In genomic region chr2:204015118-204015842, GRCh38 we compare ENCODE assay signal across 22 cellular contexts.
DNase-seq lines count a peak whose midpoint lies in the region; ATAC-seq, FAIRE-seq and TF ChIP-seq lines count a peak whose summit lies in the region.
"Had no signal": no experiment of that assay in that cellular context is flagged by ENCODE, and none has a peak within 500 bp of the region (broad histone marks: within the 10 kb centered on the region; RNA-seq: fewer than 3 reads in every experiment).

No MANE protein-coding gene starts in this region.

- H3K18ac ChIP-seq in mesendoderm (ENCODE audit: low read length), result no peak overlapping the region

- TF ChIP-seq CTCF in HepG2 (CRISPR knock-in tag; IDR thresholded peaks at IDR 0.05) (no peak), right lobe of liver (IDR thresholded peaks at IDR 0.05) (no peak), esophagus muscularis mucosa (IDR thresholded peaks at IDR 0.05) (no peak)

- POLR2A ChIA-PET in HepG2 (lab: Yijun Ruan, JAX), result no interaction called here
- POLR2A ChIA-PET in activated CD4-positive, alpha-beta memory T cell treated with anti-CD3 and anti-CD28 coated beads, Interleukin-2, amount 10 ng/mL, durations not matched to agents 7 days and 5 days (lab: Charles Lee), result interaction anchor here (1.0 to 2.7 kb wide), 7 partner anchors 10 to 147 kb away, joined by 3 to 14 read pairs (median 4); no protein-coding TSS in a partner anchor

- H4K20me1 ChIP-seq in HepG2 (ENCODE audit: insufficient read depth, low read length), result no peaks in the 10 kb centered on the region

- intact Hi-C loops in HepG2 (cut with micrococcal nuclease; ENCODE audit: unreplicated experiment), result no loop called here
- intact Hi-C loops in right lobe of liver (cut with DNase I), result no loop called here
- intact Hi-C loops in esophagus muscularis mucosa (cut with DNase I), result no loop called here

- no peak overlapping the region for H3K56ac ChIP-seq in mesendoderm (ENCODE audit: low read length)

- no TSS peak for BruUV-seq in HepG2 (replicated peaks; lab: Mats Ljungman, UMichigan)

- H4K5ac ChIP-seq in mesendoderm (ENCODE audit: low read length), result no peak overlapping the region

- H2AK5ac ChIP-seq in mesendoderm (ENCODE audit: low read length), result no peak overlapping the region

- TF ChIP-seq POLR2A in HepG2 (IDR thresholded peaks at IDR 0.05; ENCODE audit: insufficient read depth in 1 of 2, low read depth in 2 of 2, low read length in 2 of 2) (no peak), right lobe of liver (IDR thresholded peaks at IDR 0.05) (no peak), esophagus muscularis mucosa (IDR thresholded peaks at IDR 0.05; ENCODE audit: low read depth) (no peak)

- H3K4ac ChIP-seq in mesendoderm (ENCODE audit: low read depth, low read length), result no peak overlapping the region

- H3K4me3 Mint-ChIP-seq in activated CD4-positive, alpha-beta memory T cell treated with anti-CD3 and anti-CD28 coated beads, Interleukin-2, amount 10 ng/mL, durations not matched to agents 7 days and 5 days, result no peak overlapping the region

- H3K27ac ChIP-seq in HepG2 (ENCODE audit: extremely low read length, insufficient read depth, low read length) (no peak overlapping the region), right lobe of liver (no peak overlapping the region), mesendoderm (ENCODE audit: low read depth, low read length) (no peak overlapping the region), esophagus muscularis mucosa (replicated peaks in 1 of 4) (no peak overlapping the region)
- H3K27ac ChIP-seq: GM23248, left ventricle myocardium inferior, prostate gland, SJSA1, tibial nerve had no signal

- H3K27ac Mint-ChIP-seq in activated CD4-positive, alpha-beta memory T cell treated with anti-CD3 and anti-CD28 coated beads, Interleukin-2, amount 10 ng/mL, durations not matched to agents 7 days and 5 days, result peak overlapping the region; percentile 58

- H3K27me3 ChIP-seq in HepG2 (ENCODE audit: control insufficient read depth in 1 of 2, insufficient read depth in 2 of 2, low read length in 2 of 2) (no peaks in the 10 kb centered on the region), right lobe of liver (no peaks in the 10 kb centered on the region), mesendoderm (ENCODE audit: insufficient read depth, low read length, poor library complexity) (no peaks in the 10 kb centered on the region), esophagus muscularis mucosa (no peaks in the 10 kb centered on the region)
- H3K27me3 ChIP-seq: SJSA1, tibial nerve had no signal

- H2AFZ ChIP-seq in HepG2 (ENCODE audit: low read length), result no peak overlapping the region
- H2AFZ ChIP-seq: GM23248 had no signal

- H4K8ac ChIP-seq in mesendoderm (ENCODE audit: low read depth, low read length), result no peak overlapping the region

- H3K9me3 ChIP-seq in HepG2 (ENCODE audit: low read length) (no peaks in the 10 kb centered on the region), right lobe of liver (no peaks in the 10 kb centered on the region), esophagus muscularis mucosa (no peaks in the 10 kb centered on the region)
- H3K9me3 ChIP-seq: left ventricle myocardium inferior, prostate gland, SJSA1, tibial nerve had no signal

- no peak overlapping the region for H2BK5ac ChIP-seq in mesendoderm (ENCODE audit: low read length)

- no peaks in the 10 kb centered on the region for H3K27me3 Mint-ChIP-seq in activated CD4-positive, alpha-beta memory T cell treated with anti-CD3 and anti-CD28 coated beads, Interleukin-2, amount 10 ng/mL, durations not matched to agents 7 days and 5 days

- TF ChIP-seq EP300 in HepG2 (IDR thresholded peaks at IDR 0.05; ENCODE audit: low read depth in 2 of 2, low read length in 2 of 2), result no peak
- TF ChIP-seq EP300 in HepG2 (CRISPR knock-in tag; IDR thresholded peaks at IDR 0.05; ENCODE audit: borderline replicate concordance), result no peak
- TF ChIP-seq EP300 in esophagus muscularis mucosa (IDR thresholded peaks at IDR 0.05), result no peak

- H3K4me3 ChIP-seq in HepG2 (replicated peaks in 1 of 3; ENCODE audit: insufficient read depth in 1 of 3, low read depth in 2 of 3, low read length in 3 of 3) (no peak overlapping the region), right lobe of liver (no peak overlapping the region), mesendoderm (ENCODE audit: low read length) (no peak overlapping the region), esophagus muscularis mucosa (no peak overlapping the region)
- H3K4me3 ChIP-seq: GM23248, left ventricle myocardium inferior, prostate gland, SJSA1, tibial nerve had no signal

- CTCF ChIA-PET in HepG2 (lab: Yijun Ruan, JAX; ENCODE audit: low intra/inter-chr PET ratio, low total read pairs), result no interaction called here
- CTCF ChIA-PET in activated CD4-positive, alpha-beta memory T cell treated with anti-CD3 and anti-CD28 coated beads, Interleukin-2, amount 10 ng/mL, durations not matched to agents 7 days and 5 days (lab: Charles Lee), result interaction anchor here (1.3 to 1.4 kb wide), 2 partner anchors 9 to 22 kb away, joined by 4 to 5 read pairs; no protein-coding TSS in a partner anchor

- H3K4me1 ChIP-seq in HepG2 (ENCODE audit: insufficient read depth, low read length) (no peaks in the 10 kb centered on the region), right lobe of liver (no peaks in the 10 kb centered on the region), mesendoderm (ENCODE audit: control insufficient read depth, low read depth, low read length) (no peaks in the 10 kb centered on the region), esophagus muscularis mucosa (no peaks in the 10 kb centered on the region)
- H3K4me1 ChIP-seq: prostate gland, SJSA1 had no signal

- H3K36me3 ChIP-seq in HepG2 (replicated peaks in 1 of 2; ENCODE audit: control insufficient read depth in 1 of 2, insufficient read depth in 2 of 2, low read length in 2 of 2), result no peaks in the 10 kb centered on the region
- H3K36me3 ChIP-seq in right lobe of liver, result no peaks in the 10 kb centered on the region
- H3K36me3 ChIP-seq in mesendoderm (ENCODE audit: control insufficient read depth, insufficient read depth, low read length), result no peaks in the 10 kb centered on the region
- no peaks in the 10 kb centered on the region for H3K36me3 ChIP-seq in esophagus muscularis mucosa
- H3K36me3 ChIP-seq: left ventricle myocardium inferior, prostate gland, SJSA1, tibial nerve had no signal

- no peak overlapping the region for H3K23ac ChIP-seq in mesendoderm (ENCODE audit: low read length)

- peaks cover 22% of the 10 kb centered on the region for H3K9me3 Mint-ChIP-seq in activated CD4-positive, alpha-beta memory T cell treated with anti-CD3 and anti-CD28 coated beads, Interleukin-2, amount 10 ng/mL, durations not matched to agents 7 days and 5 days

- H2BK120ac ChIP-seq in mesendoderm (ENCODE audit: low read depth, low read length), result no peak overlapping the region

- 18% methylated on average over 8 of the region's 8 CpGs for WGBS in HepG2 (ENCODE audit: low lambda C conversion rate)
- WGBS in right lobe of liver (ENCODE audit: insufficient coverage, low coverage, low lambda C conversion rate, missing lambda C conversion rate), result 59% methylated on average over 8 of the region's 8 CpGs
- WGBS in mesendoderm (ENCODE audit: extremely low coverage, insufficient coverage, low lambda C conversion rate), result no CpG with 5 or more reads among the region's 8 CpGs
- WGBS in esophagus muscularis mucosa, result 87% methylated on average over 8 of the region's 8 CpGs

- TF ChIP-seq RAD21 in HepG2 (CRISPR knock-in tag; IDR thresholded peaks at IDR 0.05), result no peak

- H2BK15ac ChIP-seq in mesendoderm (replicated peaks; ENCODE audit: low read depth), result no peak overlapping the region

- H3K36me3 Mint-ChIP-seq in activated CD4-positive, alpha-beta memory T cell treated with anti-CD3 and anti-CD28 coated beads, Interleukin-2, amount 10 ng/mL, durations not matched to agents 7 days and 5 days (ENCODE audit: low read depth), result peaks cover 16% of the 10 kb centered on the region

- peak; percentile 22 to 31 for ATAC-seq in activated CD4-positive, CD25-positive, alpha-beta regulatory T cell treated with anti-CD3 and anti-CD28 coated beads, Interleukin-2, amount 50 U/mL, for 24 hours
- ATAC-seq in HepG2 (no peak), right lobe of liver (no peak)

- H3K79me2 ChIP-seq in HepG2 (ENCODE audit: insufficient read depth, low read length), result no peaks in the 10 kb centered on the region
- no peaks in the 10 kb centered on the region for H3K79me2 ChIP-seq in mesendoderm (ENCODE audit: control insufficient read depth, insufficient read depth, low read length)

- H3K9ac ChIP-seq in HepG2 (ENCODE audit: insufficient read depth, low read depth, low read length) (no peak overlapping the region), mesendoderm (ENCODE audit: low read length) (no peak overlapping the region)
- H3K9ac ChIP-seq: GM23248 had no signal

- in situ Hi-C loops in HepG2 (cut with HindIII; ENCODE audit: extremely low pct_ligation_motif_present, low pct_unique_long_range_greater_than_20kb), result no loop called here

- H3K79me1 ChIP-seq in mesendoderm (ENCODE audit: low read length), result no peaks in the 10 kb centered on the region

- DNase-seq in activated CD4-positive, CD25-positive, alpha-beta regulatory T cell treated with anti-CD3 and anti-CD28 coated beads, Interleukin-2, amount 50 U/mL, for 72 hours, result no peak
- DNase-seq in HepG2 (ENCODE audit: low spot score) (no peak), right lobe of liver (no peak), mesendoderm (peak; percentile 40), esophagus muscularis mucosa (ENCODE audit: extremely low spot score) (no peak), DMS153 (lab: John Stamatoyannopoulos, UW) (no peak)
- peak; percentile 35 for DNase-seq in activated CD4-positive, alpha-beta memory T cell treated with anti-CD3 and anti-CD28 coated beads, Interleukin-2, amount 10 ng/mL, durations not matched to agents 7 days and 5 days
- DNase-seq: 8988T; cerebellar nuclear complex; GM23248; islet precursor cell; Kasumi-1; left ventricle myocardium inferior; NCI-H146; NCI-H446 treated with DMSO at 0.1 percent for 48 hours; NCI-H82; RPMI8226; stimulated activated CD4-positive, alpha-beta T cell treated with anti-CD3 and anti-CD28 coated beads, Interleukin-15, amount 100 ng/mL, for 24 hours had no signal

- peaks cover 67% of the 10 kb centered on the region for H3K4me1 Mint-ChIP-seq in activated CD4-positive, alpha-beta memory T cell treated with anti-CD3 and anti-CD28 coated beads, Interleukin-2, amount 10 ng/mL, durations not matched to agents 7 days and 5 days

- H3K4me2 ChIP-seq in HepG2 (ENCODE audit: low read depth, low read length) (no peak overlapping the region), mesendoderm (ENCODE audit: low read length) (no peak overlapping the region)

- no peak for FAIRE-seq in HepG2 (lab: Jason Lieb, UNC)

TF ChIP-seq in HepG2, 621 proteins besides CTCF, POLR2A, EP300 and RAD21:
- no peak for TF ChIP-seq ZNF143 (CRISPR knock-in tag; IDR thresholded peaks at IDR 0.05)
- TF ChIP-seq CREB1 (IDR thresholded peaks at IDR 0.05), result peak; percentile 82
- TF ChIP-seq CREB1 (CRISPR knock-in tag; IDR thresholded peaks at IDR 0.05), result no peak
TF ChIP-seq in HepG2: peak in this region for 1.

Comparison
In these comparisons a context has a peak if more than half of its experiments do, and no peak if none do; other contexts are left out.
1. ATAC-seq: peak in activated CD4-positive, CD25-positive, alpha-beta regulatory T cell treated with anti-CD3 and anti-CD28 coated beads, Interleukin-2, amount 50 U/mL, for 24 hours (2 of 2); none in HepG2 (single experiment) and right lobe of liver (0 of 4).
2. DNase-seq: peak in activated CD4-positive, alpha-beta memory T cell treated with anti-CD3 and anti-CD28 coated beads, Interleukin-2, amount 10 ng/mL, durations not matched to agents 7 days and 5 days (single experiment) and mesendoderm (single experiment); none in activated CD4-positive, CD25-positive, alpha-beta regulatory T cell treated with anti-CD3 and anti-CD28 coated beads, Interleukin-2, amount 50 U/mL, for 72 hours (single experiment), HepG2 (single experiment), right lobe of liver (0 of 3), esophagus muscularis mucosa (single experiment) and DMS153 (single experiment).